Comparison of ENCODE assay signal across 21 cellular contexts in genomic region chr1:230798187-230798484, GRCh38. TPM values are rescaled to one million over a fixed set of nuclear protein-coding genes. Genes with fewer than 3 reads are reported as not detected.
DNase-seq lines count a peak whose midpoint lies in the region; ATAC-seq and TF ChIP-seq lines count a peak whose summit lies in the region.
"Had no signal": no experiment of that assay in that cellular context is flagged by ENCODE, and none has a peak within 500 bp of the region (broad histone marks: within the 10 kb centered on the region; RNA-seq: fewer than 3 reads in every experiment).

No MANE protein-coding gene starts in this region.

- no peaks in the 10 kb centered on the region for H3K9me3 ChIP-seq in right atrium auricular region
- no peaks in the 10 kb centered on the region for H3K9me3 ChIP-seq in naive thymus-derived CD4-positive, alpha-beta T cell (ENCODE audit: control insufficient read depth in 2 of 3, low read length in 3 of 3)
- H3K9me3 ChIP-seq: ascending aorta, SJCRH30, tibial artery had no signal

- DNase-seq in Right ventricle myocardium inferior (ENCODE audit: missing footprints) (no peak), right atrium auricular region (ENCODE audit: low spot score) (no peak), dorsolateral prefrontal cortex (no peak), neural crest cell (ENCODE audit: low read depth, low spot score) (no peak), AML-193 (lab: John Stamatoyannopoulos, UW) (no peak), T-cell (no peak)
- DNase-seq in naive thymus-derived CD8-positive, alpha-beta T cell, result no peak
- no peak for DNase-seq in naive thymus-derived CD4-positive, alpha-beta T cell
- DNase-seq: activated CD4-positive, alpha-beta T cell treated with anti-CD3 and anti-CD28 coated beads for 1 hour; activated effector memory CD4-positive, alpha-beta T cell treated with anti-CD3 and anti-CD28 coated beads, Interleukin-2, amount 50 U/mL, for 16 hours; NCI-H1417 treated with DMSO at 0.1 percent for 48 hours; NCI-H226; stimulated activated CD4-positive, alpha-beta T cell treated with anti-CD3 and anti-CD28 coated beads, Interleukin-12 subunit alpha, Interleukin-12 subunit beta, amount 100 ng/mL, for 4 hours had no signal

- H3K4me1 ChIP-seq in right atrium auricular region, result no peaks in the 10 kb centered on the region
- no peaks in the 10 kb centered on the region for H3K4me1 ChIP-seq in naive thymus-derived CD4-positive, alpha-beta T cell (ENCODE audit: control insufficient read depth in 2 of 2, insufficient read depth in 2 of 2, low read length in 2 of 2)
- H3K4me1 ChIP-seq: ascending aorta, tibial artery had no signal

- no peaks in the 10 kb centered on the region for H3K27me3 Mint-ChIP-seq in neural crest cell (ENCODE audit: low read depth)
- peaks cover 6 to 42% (median 23%) of the 10 kb centered on the region in 5 donors for H3K27me3 Mint-ChIP-seq in naive thymus-derived CD8-positive, alpha-beta T cell
- H3K27me3 Mint-ChIP-seq in naive thymus-derived CD4-positive, alpha-beta T cell, result peaks cover 4 to 40% (median 16%) of the 10 kb centered on the region in 5 donors
- H3K27me3 Mint-ChIP-seq in T-cell, result peaks cover 19 to 23% of the 10 kb centered on the region in 2 donors
- H3K27me3 Mint-ChIP-seq: progenitor cell of endocrine pancreas had no signal

- no peaks in the 10 kb centered on the region for H3K27me3 ChIP-seq in right atrium auricular region
- no peaks in the 10 kb centered on the region for H3K27me3 ChIP-seq in dorsolateral prefrontal cortex
- H3K27me3 ChIP-seq in naive thymus-derived CD4-positive, alpha-beta T cell (ENCODE audit: control insufficient read depth in 2 of 2, insufficient read depth in 2 of 2, low read length in 2 of 2), result no peaks in the 10 kb centered on the region
- H3K27me3 ChIP-seq: ascending aorta, SJCRH30, tibial artery had no signal

- POLR2A ChIA-PET in naive thymus-derived CD8-positive, alpha-beta T cell (lab: Charles Lee), result no interaction called here
- POLR2A ChIA-PET in naive thymus-derived CD4-positive, alpha-beta T cell (lab: Charles Lee), result no interaction called here
- POLR2A ChIA-PET in T-cell (lab: Charles Lee), result no interaction called here

- H3K27ac ChIP-seq in right atrium auricular region, result no peak overlapping the region
- H3K27ac ChIP-seq in dorsolateral prefrontal cortex, result peak overlapping the region in 57 of 59 donors; percentile 4 to 92 (median 81)
- H3K27ac ChIP-seq in naive thymus-derived CD4-positive, alpha-beta T cell (ENCODE audit: low read depth, low read length), result no peak overlapping the region
- H3K27ac ChIP-seq: ascending aorta, SJCRH30, tibial artery had no signal

- no peak overlapping the region for H3K4me3 ChIP-seq in right atrium auricular region
- H3K4me3 ChIP-seq in dorsolateral prefrontal cortex, result peak overlapping the region in 4 of 59 donors; percentile 2 to 46 (median 10)
- no peak overlapping the region for H3K4me3 ChIP-seq in naive thymus-derived CD4-positive, alpha-beta T cell (ENCODE audit: low read length)
- H3K4me3 ChIP-seq: ascending aorta, lung, SJCRH30, tibial artery had no signal

- TF ChIP-seq CTCF in right atrium auricular region (IDR thresholded peaks at IDR 0.05), result peak in 1 of 2 donors; percentile 46
- TF ChIP-seq CTCF in dorsolateral prefrontal cortex (IDR thresholded peaks at IDR 0.05 in 54 of 56, conservative IDR thresholded peaks at IDR 0.05 in 2 of 56; ENCODE audit: low read depth in 1 of 56, partially characterized antibody in 56 of 56), result peak in 52 of 56 donors; percentile 18 to 75 (median 53)
- TF ChIP-seq CTCF in neural crest cell (conservative IDR thresholded peaks at IDR 0.05), result peak; percentile 35

- H3K36me3 Mint-ChIP-seq in neural crest cell (ENCODE audit: low read depth) (no peaks in the 10 kb centered on the region), T-cell (no peaks in the 10 kb centered on the region)
- H3K36me3 Mint-ChIP-seq in naive thymus-derived CD8-positive, alpha-beta T cell, result no peaks in the 10 kb centered on the region
- H3K36me3 Mint-ChIP-seq in naive thymus-derived CD4-positive, alpha-beta T cell, result peaks cover 0 to 4% (median 0%) of the 10 kb centered on the region in 5 donors

- H3K9me3 Mint-ChIP-seq in neural crest cell (no peaks in the 10 kb centered on the region), T-cell (no peaks in the 10 kb centered on the region)
- no peaks in the 10 kb centered on the region for H3K9me3 Mint-ChIP-seq in naive thymus-derived CD8-positive, alpha-beta T cell
- H3K9me3 Mint-ChIP-seq in naive thymus-derived CD4-positive, alpha-beta T cell, result peaks cover 0 to 3% (median 0%) of the 10 kb centered on the region in 11 donors
- H3K9me3 Mint-ChIP-seq: dendritic cell treated with granulocyte-macrophage colony-stimulating factor and Interleukin-4, amounts not matched to agents 40 ng/mL and 50 ng/mL, for 4 days had no signal

- CTCF ChIA-PET in naive thymus-derived CD4-positive, alpha-beta T cell (lab: Charles Lee), result interaction anchor here (0.6 kb wide), 1 partner anchor 181 kb away, joined by 3 read pairs; no protein-coding TSS in a partner anchor
- CTCF ChIA-PET in T-cell (lab: Charles Lee), result no interaction called here

- intact Hi-C loops in Right ventricle myocardium inferior (cut with DNase I) (loop anchor here (1.0 to 2.0 kb wide), 2 partner anchors 119 to 413 kb away; no protein-coding TSS in a partner anchor), dorsolateral prefrontal cortex (cut with DNase I) (loop anchor here (2.0 to 5.0 kb wide), 3 partner anchors 119 to 415 kb away; partner anchors contain the start of genes ARV1 (in 1 of the 2) and TTC13 (in 1 of the 2))
- intact Hi-C loops in naive thymus-derived CD4-positive, alpha-beta T cell (cut with micrococcal nuclease), result loop anchor here in 1 of 2 donors (1.0 kb wide), 1 partner anchor 413 kb away; no protein-coding TSS in a partner anchor

- H3K4me1 Mint-ChIP-seq in neural crest cell (peaks cover 20% of the 10 kb centered on the region), T-cell (no peaks in the 10 kb centered on the region)
- H3K4me1 Mint-ChIP-seq in naive thymus-derived CD8-positive, alpha-beta T cell, result no peaks in the 10 kb centered on the region
- no peaks in the 10 kb centered on the region for H3K4me1 Mint-ChIP-seq in naive thymus-derived CD4-positive, alpha-beta T cell

- peak; percentile 33 for ATAC-seq in Right ventricle myocardium inferior
- no peak for ATAC-seq in naive thymus-derived CD8-positive, alpha-beta T cell
- no peak for ATAC-seq in naive thymus-derived CD4-positive, alpha-beta T cell
- no peak for ATAC-seq in T-cell (replicated peaks in 1 of 4)

- H3K36me3 ChIP-seq in right atrium auricular region, result no peaks in the 10 kb centered on the region
- H3K36me3 ChIP-seq in naive thymus-derived CD4-positive, alpha-beta T cell (ENCODE audit: control insufficient read depth in 2 of 3, insufficient read depth in 3 of 3, low read length in 3 of 3), result no peaks in the 10 kb centered on the region
- H3K36me3 ChIP-seq: ascending aorta, SJCRH30, tibial artery had no signal

- H3K27ac Mint-ChIP-seq in neural crest cell (ENCODE audit: unreplicated experiment) (no peak overlapping the region), T-cell (no peak overlapping the region)
- no peak overlapping the region for H3K27ac Mint-ChIP-seq in naive thymus-derived CD8-positive, alpha-beta T cell
- H3K27ac Mint-ChIP-seq in naive thymus-derived CD4-positive, alpha-beta T cell, result no peak overlapping the region
- H3K27ac Mint-ChIP-seq: dendritic cell treated with granulocyte-macrophage colony-stimulating factor and Interleukin-4, amounts not matched to agents 40 ng/mL and 50 ng/mL, for 4 days had no signal

- H3K4me3 Mint-ChIP-seq in neural crest cell, result peak overlapping the region; percentile 44
- H3K4me3 Mint-ChIP-seq in naive thymus-derived CD8-positive, alpha-beta T cell, result no peak overlapping the region
- no peak overlapping the region for H3K4me3 Mint-ChIP-seq in naive thymus-derived CD4-positive, alpha-beta T cell
- H3K4me3 Mint-ChIP-seq in T-cell, result no peak overlapping the region
- H3K4me3 Mint-ChIP-seq: dendritic cell treated with granulocyte-macrophage colony-stimulating factor and Interleukin-4, amounts not matched to agents 40 ng/mL and 50 ng/mL, for 4 days had no signal

RNA-seq across cellular contexts. Expression of gene CAPN9, which starts 50.9 kb away (rescaled TPM):
- 0.27 TPM for total RNA-seq in Right ventricle myocardium inferior
- total RNA-seq in right atrium auricular region, result not detected
- 1 to 10 TPM in 71 of 120 experiments, under 1 TPM in 43, not detected in 6; 0.22 to 5.4 (median 1.3) TPM for total RNA-seq in dorsolateral prefrontal cortex
- total RNA-seq in neural crest cell, result 2.0 and 4.0 TPM in 2 replicates
- total RNA-seq in naive thymus-derived CD8-positive, alpha-beta T cell, result not detected
- not detected for polyA plus RNA-seq in naive thymus-derived CD8-positive, alpha-beta T cell
- not detected for total RNA-seq in naive thymus-derived CD4-positive, alpha-beta T cell
- polyA plus RNA-seq in naive thymus-derived CD4-positive, alpha-beta T cell, result under 1 TPM in 1 of 2 donors, not detected in 1; 0.12 TPM
- total RNA-seq in T-cell, result not detected
- total RNA-seq: A673, ascending aorta, epithelial cell of proximal tubule, SJCRH30 had no signal

Comparison
In these comparisons a context has a peak if more than half of its experiments do, and no peak if none do; other contexts are left out.
1. H3K27ac ChIP-seq: peak in dorsolateral prefrontal cortex (57 of 59); none in right atrium auricular region (0 of 2) and naive thymus-derived CD4-positive, alpha-beta T cell (single experiment).